In the genomic region with DNA sequence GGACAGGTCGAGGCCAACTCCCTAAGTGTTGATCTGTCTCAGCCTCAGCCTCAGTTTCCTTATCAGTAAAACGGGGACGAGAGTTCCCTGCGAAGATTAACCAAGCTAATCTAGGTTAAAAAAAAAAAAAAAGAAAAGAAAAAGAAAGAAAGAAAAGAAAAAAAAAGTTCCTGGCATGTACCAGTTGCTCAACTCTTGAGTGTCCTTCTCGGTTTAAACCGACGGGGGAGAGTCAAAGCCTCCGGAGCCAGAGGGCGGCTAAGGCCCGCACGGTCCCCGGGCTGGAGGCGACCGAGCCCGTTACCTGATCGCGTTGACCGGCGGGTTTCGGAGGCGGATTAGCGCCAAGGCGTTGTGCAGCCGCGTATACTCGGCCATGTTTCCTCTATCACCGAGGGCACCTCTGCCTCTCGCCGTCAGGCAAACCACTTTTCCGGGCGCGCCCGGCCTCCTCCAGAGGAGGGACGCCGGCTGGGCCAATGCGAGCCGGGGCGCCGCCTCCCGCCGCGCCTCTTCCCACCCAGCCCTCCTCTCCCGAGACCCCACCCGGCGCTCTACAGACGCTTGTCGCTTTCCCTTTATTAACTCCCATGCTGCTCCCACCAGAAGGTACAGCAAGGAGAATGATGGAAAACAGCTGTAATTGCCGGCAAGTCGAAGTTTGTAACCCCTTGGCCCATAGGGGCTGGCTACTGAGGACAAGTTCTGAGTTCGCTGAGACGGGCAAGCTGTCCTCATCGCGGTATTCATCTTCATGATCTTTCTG, we compare ENCODE assay signal across 9 cellular contexts. TPM values are rescaled to one million over a fixed set of nuclear protein-coding genes. Genes with fewer than 3 reads are reported as not detected.
DNase-seq lines count a peak whose midpoint lies in the region; ATAC-seq, FAIRE-seq and TF ChIP-seq lines count a peak whose summit lies in the region.
"Had no signal": no experiment of that assay in that cellular context is flagged by ENCODE, and none has a peak within 500 bp of the region (broad histone marks: within the 10 kb centered on the region; RNA-seq: fewer than 3 reads in every experiment).

A gene (minus strand): TSS at position 405 of the 766 bp plus-strand sequence. CDS start 27 bp downstream, at position 378.

- H3K14ac ChIP-seq in H1 (ENCODE audit: insufficient read length), result no peak within 1 kb of the TSS
- H3K14ac ChIP-seq in mesenchymal stem cell (ENCODE audit: low read length in 2 of 2), result no peak within 1 kb of the TSS

- H3K4me3 ChIP-seq in H1 (ENCODE audit: extremely low read depth in 1 of 4, insufficient read depth in 2 of 4, low read depth in 3 of 4, low read length in 4 of 4) (peak within 1 kb of the TSS; percentile 44 to 56 (median 46)), mesenchymal stem cell (ENCODE audit: insufficient read depth in 1 of 2, low read depth in 1 of 2, low read length in 2 of 2) (peak within 1 kb of the TSS in 1 of 2 experiments; percentile 95)

- H2AK5ac ChIP-seq in H1 (ENCODE audit: low read depth, low read length) (no peak within 1 kb of the TSS), mesenchymal stem cell (ENCODE audit: low read length, severe bottlenecking) (peak within 1 kb of the TSS; percentile 39)

- H3K9me3 ChIP-seq in H1 (ENCODE audit: insufficient read depth in 2 of 2, low read depth in 1 of 2, low read length in 1 of 2) (peaks cover 0 to 4% of the 10 kb centered on the region in 2 experiments; a peak in 3 of 4 replicates), mesenchymal stem cell (ENCODE audit: control insufficient read depth, low read length) (peaks cover 5% of the 10 kb centered on the region)

- no peak within 1 kb of the TSS for H4K91ac ChIP-seq in H1 (replicated peaks; ENCODE audit: insufficient read length, low read length)
- H4K91ac ChIP-seq in mesenchymal stem cell (ENCODE audit: low read length), result no peak within 1 kb of the TSS

- no peak for FAIRE-seq in H1 (lab: Jason Lieb, UNC)

- H3K4me1 ChIP-seq in H1 (replicated peaks in 1 of 4; ENCODE audit: control insufficient read depth in 3 of 4, insufficient read depth in 4 of 4, low read length in 3 of 4) (peaks cover 0 to 3% (median 2%) of the 10 kb centered on the region in 4 experiments; a peak in 2 of 7 replicates), mesenchymal stem cell (ENCODE audit: control insufficient read depth, insufficient read depth, low read depth, low read length) (peaks cover 3% of the 10 kb centered on the region)

- H2AFZ ChIP-seq in H1 (ENCODE audit: low read length) (peak within 1 kb of the TSS; percentile 60), mesenchymal stem cell (ENCODE audit: low read depth, low read length) (no peak within 1 kb of the TSS)

- no peaks in the 10 kb centered on the region for H3K79me2 ChIP-seq in H1 (ENCODE audit: control insufficient read depth in 1 of 2, insufficient read depth in 2 of 2, low read length in 2 of 2)

- H4K8ac ChIP-seq in H1 (ENCODE audit: extremely low read depth, insufficient read depth, low read length), result peak within 1 kb of the TSS; percentile 62; the same call in 1 of the 2 replicates
- H4K8ac ChIP-seq in mesenchymal stem cell (ENCODE audit: low read length), result no peak within 1 kb of the TSS

- TF ChIP-seq RAD21 in H1 (IDR thresholded peaks at IDR 0.05 in 1 of 2, conservative IDR thresholded peaks at IDR 0.05 in 1 of 2; ENCODE audit: low read depth in 2 of 2, low read length in 2 of 2), result no peak

- H3K36me3 Mint-ChIP-seq in activated CD8-positive, alpha-beta T cell treated with anti-CD3 and anti-CD28 coated beads, Interleukin-2, amount 10 ng/mL, durations not matched to agents 7 days and 5 days (ENCODE audit: low read depth), result peaks cover 2% of the 10 kb centered on the region

- H3K36me3 ChIP-seq in H1 (ENCODE audit: control insufficient read depth in 2 of 4, insufficient read depth in 4 of 4, low read length in 3 of 4) (no peaks in the 10 kb centered on the region), mesenchymal stem cell (ENCODE audit: control insufficient read depth in 1 of 2, insufficient read depth in 2 of 2, low read depth in 1 of 2, low read length in 2 of 2) (no peaks in the 10 kb centered on the region)

- peak within 1 kb of the TSS in 2 of 4 experiments; percentile 20 to 34; a peak in 2 of 7 replicates for H3K9ac ChIP-seq in H1 (replicated peaks in 1 of 4; ENCODE audit: extremely low read depth in 1 of 4, low read depth in 3 of 4, low read length in 3 of 4)
- H3K9ac ChIP-seq in mesenchymal stem cell (ENCODE audit: low read length), result peak within 1 kb of the TSS; percentile 92

- peak within 1 kb of the TSS; percentile 78 for H3K4me3 Mint-ChIP-seq in activated CD8-positive, alpha-beta T cell treated with anti-CD3 and anti-CD28 coated beads, Interleukin-2, amount 10 ng/mL, durations not matched to agents 7 days and 5 days
- H3K4me3 Mint-ChIP-seq: nephron had no signal

- no peak within 1 kb of the TSS for H2BK12ac ChIP-seq in H1 (ENCODE audit: low read depth, low read length)
- H2BK12ac ChIP-seq in mesenchymal stem cell (ENCODE audit: low read length in 2 of 2), result no peak within 1 kb of the TSS

- DNase-seq in GM04504 (ENCODE audit: low read depth) (peak; percentile 44), NCI-H510A treated with DMSO at 0.1 percent for 48 hours (lab: John Stamatoyannopoulos, UW) (peak; percentile 70), H1 (ENCODE audit: low read depth in 1 of 2, low spot score in 2 of 2) (peak in 1 of 2 experiments; percentile 61), mesenchymal stem cell (no peak)
- DNase-seq in activated CD8-positive, alpha-beta T cell treated with anti-CD3 and anti-CD28 coated beads, Interleukin-2, amount 10 ng/mL, durations not matched to agents 7 days and 5 days, result peak; percentile 73
- DNase-seq in stimulated activated CD8-positive, alpha-beta memory T cell treated with anti-CD3 and anti-CD28 coated beads, Interleukin-12 subunit alpha, Interleukin-12 subunit beta, amount 100 ng/mL, for 4 hours (ENCODE audit: low read depth), result peak; percentile 19

- TF ChIP-seq CTCF in H1 (IDR thresholded peaks at IDR 0.05; ENCODE audit: control extremely low read depth in 1 of 3, insufficient read depth in 1 of 3, low read depth in 1 of 3, low read length in 3 of 3), result no peak

- H3K4me2 ChIP-seq in H1 (ENCODE audit: insufficient read depth in 1 of 2, low read depth in 2 of 2, low read length in 2 of 2) (peak within 1 kb of the TSS; percentile 69), mesenchymal stem cell (ENCODE audit: low read length, poor library complexity, severe bottlenecking) (no peak within 1 kb of the TSS)

- H3K23me2 ChIP-seq in H1 (ENCODE audit: low read depth, low read length), result peaks cover 2% of the 10 kb centered on the region; the same call in 1 of the 2 replicates

- no peak for TF ChIP-seq EP300 in H1 (IDR thresholded peaks at IDR 0.05; ENCODE audit: borderline replicate concordance in 1 of 2, low read depth in 2 of 2, low read length in 2 of 2)

- H4K5ac ChIP-seq in H1 (ENCODE audit: insufficient read length, low read depth, low read length), result no peak within 1 kb of the TSS

- H3K23ac ChIP-seq in H1 (ENCODE audit: insufficient read length) (no peak within 1 kb of the TSS), mesenchymal stem cell (ENCODE audit: low read length in 2 of 2) (no peak within 1 kb of the TSS)

- CTCF ChIA-PET in activated CD8-positive, alpha-beta T cell treated with anti-CD3 and anti-CD28 coated beads, Interleukin-2, amount 10 ng/mL, durations not matched to agents 7 days and 5 days (lab: Charles Lee), result interaction anchor here (0.7 to 1.3 kb wide), 3 partner anchors 19 to 78 kb away, joined by 3 read pairs; no protein-coding TSS in a partner anchor
- CTCF ChIA-PET in H1 (lab: Charles Lee; ENCODE audit: partially characterized antibody), result interaction anchor here (0.6 to 1.2 kb wide), 3 partner anchors 55 to 102 kb away, joined by 3 read pairs; no protein-coding TSS in a partner anchor

- H3K79me1 ChIP-seq in H1 (ENCODE audit: low read depth, low read length) (no peaks in the 10 kb centered on the region), mesenchymal stem cell (replicated peaks; ENCODE audit: low read length, poor library complexity, severe bottlenecking) (no peaks in the 10 kb centered on the region)

- POLR2A ChIA-PET in activated CD8-positive, alpha-beta T cell treated with anti-CD3 and anti-CD28 coated beads, Interleukin-2, amount 10 ng/mL, durations not matched to agents 7 days and 5 days (lab: Charles Lee), result no interaction called here
- POLR2A ChIA-PET in H1 (lab: Charles Lee; ENCODE audit: partially characterized antibody), result interaction anchor here (0.7 kb wide), 1 partner anchor 10 kb away, joined by 3 read pairs; no protein-coding TSS in a partner anchor

- no peaks in the 10 kb centered on the region for H4K20me1 ChIP-seq in H1 (replicated peaks in 1 of 2; ENCODE audit: control insufficient read depth in 1 of 2, insufficient read depth in 2 of 2, low read length in 2 of 2)

- peak within 1 kb of the TSS; percentile 74 for H3K27ac Mint-ChIP-seq in activated CD8-positive, alpha-beta T cell treated with anti-CD3 and anti-CD28 coated beads, Interleukin-2, amount 10 ng/mL, durations not matched to agents 7 days and 5 days
- H3K27ac Mint-ChIP-seq: nephron had no signal

- no peak within 1 kb of the TSS for H2BK20ac ChIP-seq in H1 (ENCODE audit: low read length)

- H3K9me3 Mint-ChIP-seq in activated CD8-positive, alpha-beta T cell treated with anti-CD3 and anti-CD28 coated beads, Interleukin-2, amount 10 ng/mL, durations not matched to agents 7 days and 5 days (ENCODE audit: insufficient read depth), result peaks cover 15% of the 10 kb centered on the region

- H3K27me3 ChIP-seq in H1 (replicated peaks in 1 of 4; ENCODE audit: control insufficient read depth in 3 of 4, extremely low read depth in 1 of 4, insufficient read depth in 3 of 4, low read length in 3 of 4) (no peaks in the 10 kb centered on the region), mesenchymal stem cell (ENCODE audit: control insufficient read depth in 1 of 2, insufficient read depth in 1 of 2, low read length in 2 of 2) (no peaks in the 10 kb centered on the region)

- H3K56ac ChIP-seq in H1 (replicated peaks; ENCODE audit: insufficient read length, low read depth, low read length), result no peak within 1 kb of the TSS

- no peak for TF ChIP-seq POLR2A in H1 (IDR thresholded peaks at IDR 0.05; ENCODE audit: control extremely low read depth in 1 of 2, low read depth in 2 of 2, low read length in 2 of 2)

- H3K4ac ChIP-seq in H1 (replicated peaks; ENCODE audit: insufficient read length, low read depth, low read length) (no peak within 1 kb of the TSS), mesenchymal stem cell (ENCODE audit: low read depth in 1 of 2, low read length in 2 of 2) (no peak within 1 kb of the TSS)

- WGBS in H1 (ENCODE audit: extremely low coverage in 1 of 2, insufficient coverage in 1 of 2, insufficient read length in 1 of 2, insufficient replicate concordance in 2 of 2, low coverage in 1 of 2, low lambda C conversion rate in 2 of 2, missing lambda C conversion rate in 1 of 2), 2 experiments, result 56% methylated on average over 29 of the region's 53 CpGs; no CpG with 5 or more reads in 1 of the 2 experiments
- 95% methylated on average over 53 of the region's 53 CpGs for WGBS in mesenchymal stem cell

- peak; percentile 94 for ATAC-seq in HG02798 (IDR thresholded peaks at IDR 0.05; ENCODE audit: poor library complexity, unreplicated experiment)
- ATAC-seq in activated CD8-positive, alpha-beta T cell treated with anti-CD3 and anti-CD28 coated beads, Interleukin-2, amount 10 ng/mL, durations not matched to agents 7 days and 5 days, result peak; percentile 99
- ATAC-seq in GM18861 (IDR thresholded peaks at IDR 0.05; ENCODE audit: unreplicated experiment), result no peak

- H3K27ac ChIP-seq in H1 (ENCODE audit: low read depth, low read length) (no peak within 1 kb of the TSS), mesenchymal stem cell (ENCODE audit: low read length, poor library complexity, severe bottlenecking) (no peak within 1 kb of the TSS)

- no peaks in the 10 kb centered on the region for H3K27me3 Mint-ChIP-seq in activated CD8-positive, alpha-beta T cell treated with anti-CD3 and anti-CD28 coated beads, Interleukin-2, amount 10 ng/mL, durations not matched to agents 7 days and 5 days (ENCODE audit: low read depth)

- peaks cover 10% of the 10 kb centered on the region for H3K4me1 Mint-ChIP-seq in activated CD8-positive, alpha-beta T cell treated with anti-CD3 and anti-CD28 coated beads, Interleukin-2, amount 10 ng/mL, durations not matched to agents 7 days and 5 days (ENCODE audit: low read depth)
- H3K4me1 Mint-ChIP-seq: nephron had no signal

- H2BK15ac ChIP-seq in H1 (ENCODE audit: low read length) (no peak within 1 kb of the TSS), mesenchymal stem cell (ENCODE audit: low read depth, poor library complexity, severe bottlenecking) (no peak within 1 kb of the TSS)

- no peak within 1 kb of the TSS for H2BK120ac ChIP-seq in H1 (replicated peaks; ENCODE audit: low read depth, low read length)
- H2BK120ac ChIP-seq in mesenchymal stem cell (ENCODE audit: low read depth, low read length), result no peak within 1 kb of the TSS

- H2BK5ac ChIP-seq in H1 (ENCODE audit: low read depth, low read length), result no peak within 1 kb of the TSS; the same call in 1 of the 2 replicates
- no peak within 1 kb of the TSS for H2BK5ac ChIP-seq in mesenchymal stem cell (ENCODE audit: low read depth, low read length, poor library complexity, severe bottlenecking)

- H3K18ac ChIP-seq in H1 (ENCODE audit: extremely low read depth, low read length), result no peak within 1 kb of the TSS; the same call in none of the 2 replicates
- no peak within 1 kb of the TSS for H3K18ac ChIP-seq in mesenchymal stem cell (ENCODE audit: low read depth in 1 of 2, low read length in 2 of 2)

RNA-seq across cellular contexts. Expression of the gene that starts here (rescaled TPM):
- total RNA-seq in activated CD8-positive, alpha-beta T cell treated with anti-CD3 and anti-CD28 coated beads, Interleukin-2, amount 10 ng/mL, durations not matched to agents 7 days and 5 days, result 1 to 10 TPM; 4.8 to 4.9 TPM
- total RNA-seq in H1 (2021; fragmentation: NEBNext Ultra II Directional; extraction: Animal tissue kit (Norgen Biotek cat#: 25700)), result 2.9 and 3.5 TPM in 2 replicates
- 0.82 and 1.4 TPM in 2 replicates for polyA plus RNA-seq in H1 (2011; rRNA removed)
- 1.7 TPM for polyA plus RNA-seq in H1 (2011; cell fraction: cytosol; rRNA removed)
- polyA plus RNA-seq in H1 (2011; cell fraction: nucleus; rRNA removed), result 1.6 TPM
- polyA plus RNA-seq in H1 (2012, experiment 1 of 2), result 1.2 to 2.4 TPM (median 2.2 TPM) in 4 replicates
- polyA plus RNA-seq in H1 (2012, experiment 2 of 2), result 0.07 TPM
- polyA plus RNA-seq in H1 (2013, experiment 1 of 2), result 1.0 TPM
- 1.0 TPM for polyA plus RNA-seq in H1 (2013, experiment 2 of 2)
- polyA minus RNA-seq in H1 (2011; rRNA and poly(A)+ RNA removed), result 4.6 and 5.0 TPM in 2 replicates
- polyA minus RNA-seq in H1 (2011; cell fraction: cytosol; rRNA and poly(A)+ RNA removed), result 4.4 TPM
- polyA minus RNA-seq in H1 (2011; cell fraction: nucleus; rRNA and poly(A)+ RNA removed), result 2.4 TPM
- polyA plus RNA-seq in mesenchymal stem cell (2013, experiment 1 of 2), result 0.17 TPM
- 0.15 TPM for polyA plus RNA-seq in mesenchymal stem cell (2013, experiment 2 of 2)
